Comparison of ENCODE assay signal across 25 cellular contexts in genomic region chr11:27971256-27971655, GRCh38.
DNase-seq lines count a peak whose midpoint lies in the region; FAIRE-seq lines count a peak whose summit lies in the region.
"Had no signal": no experiment of that assay in that cellular context is flagged by ENCODE, and none has a peak within 500 bp of the region (broad histone marks: within the 10 kb centered on the region; RNA-seq: fewer than 3 reads in every experiment).

No MANE protein-coding gene starts in this region.

- H3K9ac ChIP-seq in GM23248: no peak overlapping the region

- H2AFZ ChIP-seq in GM23248: 0 out of 2 replicates have a peak overlapping the region, but pooled peaks have one; percentile 1
- H2AFZ ChIP-seq: GM23338, PC-9 had no signal

- H3K4me2 ChIP-seq in GM23248 (ENCODE audit: unreplicated experiment): no peak overlapping the region
- H3K4me2 ChIP-seq: GM23338, PC-9 had no signal

- H3K27ac ChIP-seq in GM23248: no peak overlapping the region
- H3K27ac ChIP-seq: C4-2B, PC-9, RWPE1 had no signal

- no peak for FAIRE-seq in RCC 7860 (lab: Jason Lieb, UNC)
- FAIRE-seq: GM18507 had no signal

- H3F3A ChIP-seq in GM23248 (ENCODE audit: insufficient read depth): 0 out of 2 replicates have a peak, but pooled peaks cover 6% of the 10 kb centered on the region

- 49 to 52% methylated on average over 3 of the region's 3 CpGs for WGBS in GM23248 (ENCODE audit: low coverage in 1 of 2, low lambda C conversion rate in 2 of 2, missing lambda C conversion rate in 2 of 2), 2 experiments

- H3K9me3 ChIP-seq in GM23248 (ENCODE audit: low read depth): no peaks in the 10 kb centered on the region
- H3K9me3 ChIP-seq: Caco-2 had no signal

- H3K9me2 ChIP-seq in GM23248 (ENCODE audit: insufficient read depth): no peaks in the 10 kb centered on the region

- H3K79me2 ChIP-seq in GM23248 (ENCODE audit: insufficient read depth): no peaks in the 10 kb centered on the region

- H3K4me1 ChIP-seq in GM23248 (ENCODE audit: insufficient read depth): peaks cover 19% of the 10 kb centered on the region

- H3K36me3 ChIP-seq in GM23248 (ENCODE audit: low read depth): no peaks in the 10 kb centered on the region

- no peaks in the 10 kb centered on the region for H3K27me3 ChIP-seq in GM23248 (replicated peaks; ENCODE audit: insufficient read depth)

- H3K4me3 ChIP-seq in GM23248: no peak overlapping the region
- H3K4me3 ChIP-seq: GM23338, PC-9 had no signal

- H4K20me1 ChIP-seq in GM23248 (ENCODE audit: insufficient read depth): no peaks in the 10 kb centered on the region

- in situ Hi-C loops in GM23248 (cut with MboI): no loop called here

- DNase-seq in AG08395 (ENCODE audit: low spot score) (peak; percentile 20), GM23248 (peak; percentile 27), RCC 7860 (ENCODE audit: low spot score) (peak; percentile 14), glomerular visceral epithelial cell (ENCODE audit: extremely low spot score) (peak; percentile 13), NCI-H510A treated with DMSO at 0.1 percent for 48 hours (lab: John Stamatoyannopoulos, UW) (no peak), activated gamma-delta T cell treated with Interleukin-2 at 50 U/mL for 16 hours (no peak), HK-2 (ENCODE audit: unreplicated experiment) (no peak)
- no peak for DNase-seq in activated CD8-positive, alpha-beta memory T cell treated with anti-CD3 and anti-CD28 coated beads for 24 hours
- DNase-seq: 8988T; Caco-2; CD8-positive, alpha-beta T cell; H9; NCI-H1092 treated with DMSO at 0.1 percent for 48 hours; NCI-H1436; NCI-H187; NCI-H2081 treated with DMSO at 0.1 percent for 48 hours; NCI-H446 treated with DMSO at 0.1 percent for 48 hours; NCI-H526 treated with DMSO at 0.1 percent for 48 hours; PC-9; SHP77; T-helper 1 cell had no signal

Comparison
In these comparisons a context has a peak if more than half of its experiments do, and no peak if none do; other contexts are left out.
1. DNase-seq: peak in AG08395 (single experiment), GM23248 (single experiment), RCC 7860 (single experiment) and glomerular visceral epithelial cell (single experiment); none in NCI-H510A treated with DMSO at 0.1 percent for 48 hours (single experiment), activated gamma-delta T cell treated with Interleukin-2 at 50 U/mL for 16 hours (single experiment), HK-2 (single experiment) and activated CD8-positive, alpha-beta memory T cell treated with anti-CD3 and anti-CD28 coated beads for 24 hours (single experiment).